Comparison of ENCODE assay signal across 1 cellular context in the genomic region with DNA sequence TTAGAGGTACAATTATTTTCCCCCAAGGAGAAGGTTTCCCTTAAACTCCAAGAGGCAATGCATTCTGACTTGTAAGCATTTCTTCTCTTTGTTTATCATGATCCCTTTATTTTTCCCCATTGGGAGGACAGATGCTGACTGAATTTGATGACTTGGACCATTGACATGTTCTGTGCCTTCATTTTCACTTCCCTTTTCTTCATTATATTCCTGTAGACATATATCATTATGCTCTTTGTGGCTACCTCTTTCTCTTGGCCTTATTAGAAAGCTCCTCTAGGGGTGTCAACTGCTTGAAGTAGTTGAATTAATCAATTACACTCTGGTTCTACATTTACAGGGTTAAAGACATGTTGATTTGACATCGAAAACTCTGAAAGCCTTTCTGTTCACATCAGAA.
TF ChIP-seq lines count a peak whose summit lies in the region.

No MANE protein-coding gene starts in this region.

TF ChIP-seq in GM12878, 131 proteins besides CTCF, POLR2A, EP300 and RAD21 (continued from another document):
- TF ChIP-seq, protein P1, sequence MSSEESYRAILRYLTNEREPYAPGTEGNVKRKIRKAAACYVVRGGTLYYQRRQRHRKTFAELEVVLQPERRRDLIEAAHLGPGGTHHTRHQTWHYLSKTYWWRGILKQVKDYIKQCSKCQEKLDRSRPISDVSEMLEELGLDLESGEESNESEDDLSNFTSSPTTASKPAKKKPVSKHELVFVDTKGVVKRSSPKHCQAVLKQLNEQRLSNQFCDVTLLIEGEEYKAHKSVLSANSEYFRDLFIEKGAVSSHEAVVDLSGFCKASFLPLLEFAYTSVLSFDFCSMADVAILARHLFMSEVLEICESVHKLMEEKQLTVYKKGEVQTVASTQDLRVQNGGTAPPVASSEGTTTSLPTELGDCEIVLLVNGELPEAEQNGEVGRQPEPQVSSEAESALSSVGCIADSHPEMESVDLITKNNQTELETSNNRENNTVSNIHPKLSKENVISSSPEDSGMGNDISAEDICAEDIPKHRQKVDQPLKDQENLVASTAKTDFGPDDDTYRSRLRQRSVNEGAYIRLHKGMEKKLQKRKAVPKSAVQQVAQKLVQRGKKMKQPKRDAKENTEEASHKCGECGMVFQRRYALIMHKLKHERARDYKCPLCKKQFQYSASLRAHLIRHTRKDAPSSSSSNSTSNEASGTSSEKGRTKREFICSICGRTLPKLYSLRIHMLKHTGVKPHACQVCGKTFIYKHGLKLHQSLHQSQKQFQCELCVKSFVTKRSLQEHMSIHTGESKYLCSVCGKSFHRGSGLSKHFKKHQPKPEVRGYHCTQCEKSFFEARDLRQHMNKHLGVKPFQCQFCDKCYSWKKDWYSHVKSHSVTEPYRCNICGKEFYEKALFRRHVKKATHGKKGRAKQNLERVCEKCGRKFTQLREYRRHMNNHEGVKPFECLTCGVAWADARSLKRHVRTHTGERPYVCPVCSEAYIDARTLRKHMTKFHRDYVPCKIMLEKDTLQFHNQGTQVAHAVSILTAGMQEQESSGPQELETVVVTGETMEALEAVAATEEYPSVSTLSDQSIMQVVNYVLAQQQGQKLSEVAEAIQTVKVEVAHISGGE (CRISPR knock-in tag; IDR thresholded peaks at IDR 0.05) = no peak
- TF ChIP-seq HDAC2 (IDR thresholded peaks at IDR 0.05) = no peak
- no peak for TF ChIP-seq FOXM1 (IDR thresholded peaks at IDR 0.05; ENCODE audit: low read depth, low read length)
- peak; percentile 46; the same call in 1 of the 2 replicates for TF ChIP-seq IKZF1 (conservative IDR thresholded peaks at IDR 0.05)
- peak; percentile 91 for TF ChIP-seq SPI1 (IDR thresholded peaks at IDR 0.05; ENCODE audit: borderline replicate concordance, insufficient read depth, low read depth, low read length)
- no peak for TF ChIP-seq CHD1 (IDR thresholded peaks at IDR 0.05; ENCODE audit: low read depth, low read length)
- no peak for TF ChIP-seq TAF1 (IDR thresholded peaks at IDR 0.05; ENCODE audit: borderline replicate concordance, low read depth, low read length)
